Comparison of ENCODE assay signal across 1 cellular context in the genomic region with DNA sequence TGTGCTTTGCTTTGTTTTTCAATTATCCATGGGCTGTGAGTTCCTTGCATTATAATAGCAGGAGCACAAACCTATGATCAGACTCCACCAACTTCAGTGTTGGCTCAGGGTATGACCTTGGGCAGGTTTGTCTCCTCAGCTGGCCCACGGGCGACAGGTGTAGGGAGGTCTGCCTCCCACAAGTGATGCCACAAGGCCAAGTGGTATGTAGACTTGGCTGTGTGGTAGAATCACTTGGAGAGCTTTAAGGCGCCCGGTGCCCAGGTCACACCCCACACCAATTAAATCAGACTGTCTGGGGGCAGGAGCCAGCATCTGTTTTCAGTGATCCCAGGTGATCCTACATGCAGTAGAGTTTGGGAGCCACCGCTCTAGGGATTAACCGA.
TF ChIP-seq lines count a peak whose summit lies in the region.

No MANE protein-coding gene starts in this region.

TF ChIP-seq in GM23338, 12 proteins besides CTCF, POLR2A, EP300 and RAD21 (continued from another document):
- TF ChIP-seq REST (IDR thresholded peaks at IDR 0.05; ENCODE audit: unreplicated experiment), result no peak
